1 cellular context compared by ENCODE assay signal in the genomic region with DNA sequence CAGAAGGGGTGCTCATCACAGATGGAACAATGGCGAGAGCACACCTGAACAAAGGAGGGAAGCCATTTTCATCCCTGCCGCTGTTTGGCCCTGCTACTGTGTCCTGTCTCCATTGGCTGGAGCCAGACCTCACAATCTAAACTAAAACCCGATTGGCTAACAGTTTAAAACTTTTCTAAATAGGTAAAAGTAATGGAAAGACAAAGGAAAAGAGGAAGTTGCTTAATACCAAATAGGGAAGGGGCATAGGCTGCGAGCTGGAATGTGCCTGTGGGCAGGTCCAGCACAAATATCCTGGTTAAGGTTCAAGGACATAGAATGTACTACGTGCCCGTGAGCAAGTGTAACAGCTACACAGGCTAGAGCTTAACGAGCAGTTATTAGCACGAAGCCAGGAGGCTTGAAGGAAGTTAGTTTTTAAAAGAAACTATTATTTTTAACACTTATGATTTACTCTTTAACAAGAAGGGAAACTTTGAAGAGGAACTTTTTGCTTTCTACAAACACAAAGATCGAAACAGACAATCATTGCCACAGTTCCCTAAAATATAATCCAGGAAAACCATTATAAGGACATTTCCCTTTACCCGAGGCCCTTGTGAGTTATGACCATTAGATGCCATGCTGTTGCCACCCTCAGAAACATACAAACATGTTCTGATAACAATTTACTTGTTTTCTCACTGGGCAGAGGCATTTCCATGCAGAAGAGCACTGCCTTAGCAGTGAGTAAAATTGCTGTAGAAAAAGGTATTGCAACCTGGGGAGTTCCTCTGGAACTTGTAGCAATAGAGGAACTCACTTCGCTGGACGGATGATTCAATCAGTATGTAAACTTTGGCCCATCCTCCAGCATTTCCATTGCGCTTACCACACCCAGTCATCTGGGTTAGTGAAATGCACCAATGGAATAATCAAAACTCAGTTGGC.
TF ChIP-seq lines count a peak whose summit lies in the region.

No MANE protein-coding gene starts in this region.

TF ChIP-seq in K562, 482 proteins besides CTCF, POLR2A, EP300 and RAD21 (continued from another document and continues in another):
- TF ChIP-seq, protein P1, sequence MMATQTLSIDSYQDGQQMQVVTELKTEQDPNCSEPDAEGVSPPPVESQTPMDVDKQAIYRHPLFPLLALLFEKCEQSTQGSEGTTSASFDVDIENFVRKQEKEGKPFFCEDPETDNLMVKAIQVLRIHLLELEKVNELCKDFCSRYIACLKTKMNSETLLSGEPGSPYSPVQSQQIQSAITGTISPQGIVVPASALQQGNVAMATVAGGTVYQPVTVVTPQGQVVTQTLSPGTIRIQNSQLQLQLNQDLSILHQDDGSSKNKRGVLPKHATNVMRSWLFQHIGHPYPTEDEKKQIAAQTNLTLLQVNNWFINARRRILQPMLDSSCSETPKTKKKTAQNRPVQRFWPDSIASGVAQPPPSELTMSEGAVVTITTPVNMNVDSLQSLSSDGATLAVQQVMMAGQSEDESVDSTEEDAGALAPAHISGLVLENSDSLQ (IDR thresholded peaks at IDR 0.05), result peak; percentile 14; the same call in 1 of the 2 replicates
- TF ChIP-seq CHD1 (IDR thresholded peaks at IDR 0.05; ENCODE audit: low read length) (no peak), CCNT2 (IDR thresholded peaks at IDR 0.05; ENCODE audit: borderline replicate concordance, extremely low read depth, insufficient read length, low read depth, low read length) (no peak), ZNF3 (CRISPR knock-in tag; IDR thresholded peaks at IDR 0.05) (no peak), SUPT5H (IDR thresholded peaks at IDR 0.05) (no peak), RFX7 (CRISPR knock-in tag; IDR thresholded peaks at IDR 0.05) (no peak), SMAD3 (CRISPR knock-in tag; conservative IDR thresholded peaks at IDR 0.05) (no peak), RHOXF2B (CRISPR knock-in tag; conservative IDR thresholded peaks at IDR 0.05) (no peak), KLF6 (CRISPR knock-in tag; IDR thresholded peaks at IDR 0.05; ENCODE audit: borderline replicate concordance) (no peak), GABPA (tag; conservative IDR thresholded peaks at IDR 0.05; ENCODE audit: low read depth) (no peak; the same call in 1 of the 2 replicates), JUN (IDR thresholded peaks at IDR 0.05; ENCODE audit: borderline replicate concordance, low read depth, low read length) (peak; percentile 54; the same call in 1 of the 2 replicates), JUN (CRISPR knock-in tag; IDR thresholded peaks at IDR 0.05; ENCODE audit: borderline replicate concordance) (no peak), ZNF121 (CRISPR knock-in tag; conservative IDR thresholded peaks at IDR 0.05) (no peak), MCM3 (IDR thresholded peaks at IDR 0.05) (no peak), EWSR1 (IDR thresholded peaks at IDR 0.05; ENCODE audit: borderline replicate concordance, low read depth, partially characterized antibody) (no peak), MTA2 (IDR thresholded peaks at IDR 0.05; ENCODE audit: low read depth) (no peak), ZNF583 (CRISPR knock-in tag; IDR thresholded peaks at IDR 0.05) (no peak), ETV6 (IDR thresholded peaks at IDR 0.05; ENCODE audit: borderline replicate concordance in 1 of 2, low read depth in 2 of 2, low read length in 1 of 2) (no peak), ETV6 (CRISPR knock-in tag; IDR thresholded peaks at IDR 0.05; ENCODE audit: borderline replicate concordance) (no peak), POLR3A (IDR thresholded peaks at IDR 0.05; ENCODE audit: borderline replicate concordance, extremely low read depth, insufficient read depth, insufficient read length) (no peak), PCBP2 (IDR thresholded peaks at IDR 0.05; ENCODE audit: low read depth, low read length, poor library complexity, severe bottlenecking) (no peak), FOXJ2 (tag; IDR thresholded peaks at IDR 0.05) (no peak), GABPB2 (CRISPR knock-in tag; conservative IDR thresholded peaks at IDR 0.05) (no peak), ATF7 (IDR thresholded peaks at IDR 0.05) (peak; percentile 76), SMAD4 (CRISPR knock-in tag; conservative IDR thresholded peaks at IDR 0.05) (peak; percentile 62), FOXA3 (CRISPR knock-in tag; conservative IDR thresholded peaks at IDR 0.05 in 1 of 2, IDR thresholded peaks at IDR 0.05 in 1 of 2) (peak in 1 of 2 experiments; percentile 35; a peak in 1 of 4 replicates), ZNF184 (CRISPR knock-in tag; IDR thresholded peaks at IDR 0.05) (no peak), ZNF354B (CRISPR knock-in tag; IDR thresholded peaks at IDR 0.05) (no peak), MED1 (CRISPR knock-in tag; IDR thresholded peaks at IDR 0.05; ENCODE audit: borderline replicate concordance) (no peak), TEAD1 (CRISPR knock-in tag; IDR thresholded peaks at IDR 0.05) (peak in 1 of 2 experiments; percentile 12; a peak in 1 of 4 replicates), ZNF696 (CRISPR knock-in tag; conservative IDR thresholded peaks at IDR 0.05) (no peak), NFIX (CRISPR knock-in tag; IDR thresholded peaks at IDR 0.05; ENCODE audit: low read depth) (no peak), OTX1 (CRISPR knock-in tag; IDR thresholded peaks at IDR 0.05) (no peak), ZC3H8 (IDR thresholded peaks at IDR 0.05) (no peak), TFAM (CRISPR knock-in tag; conservative IDR thresholded peaks at IDR 0.05) (no peak), JUNB (CRISPR knock-in tag; conservative IDR thresholded peaks at IDR 0.05) (no peak), SMARCA5 (IDR thresholded peaks at IDR 0.05) (no peak), TEAD2 (tag; IDR thresholded peaks at IDR 0.05) (no peak), FOS (IDR thresholded peaks at IDR 0.05; ENCODE audit: extremely low read depth, insufficient read length) (no peak), NR2C1 (IDR thresholded peaks at IDR 0.05) (no peak), NR2C1 (tag; IDR thresholded peaks at IDR 0.05) (no peak; the same call in 1 of the 2 replicates), STAT5A (IDR thresholded peaks at IDR 0.05; ENCODE audit: borderline replicate concordance, low read length) (0 out of 2 replicates have a peak, but pooled peaks have one; percentile 11), TAF9B (IDR thresholded peaks at IDR 0.05; ENCODE audit: partially characterized antibody) (no peak)
- TF ChIP-seq, protein P2, sequence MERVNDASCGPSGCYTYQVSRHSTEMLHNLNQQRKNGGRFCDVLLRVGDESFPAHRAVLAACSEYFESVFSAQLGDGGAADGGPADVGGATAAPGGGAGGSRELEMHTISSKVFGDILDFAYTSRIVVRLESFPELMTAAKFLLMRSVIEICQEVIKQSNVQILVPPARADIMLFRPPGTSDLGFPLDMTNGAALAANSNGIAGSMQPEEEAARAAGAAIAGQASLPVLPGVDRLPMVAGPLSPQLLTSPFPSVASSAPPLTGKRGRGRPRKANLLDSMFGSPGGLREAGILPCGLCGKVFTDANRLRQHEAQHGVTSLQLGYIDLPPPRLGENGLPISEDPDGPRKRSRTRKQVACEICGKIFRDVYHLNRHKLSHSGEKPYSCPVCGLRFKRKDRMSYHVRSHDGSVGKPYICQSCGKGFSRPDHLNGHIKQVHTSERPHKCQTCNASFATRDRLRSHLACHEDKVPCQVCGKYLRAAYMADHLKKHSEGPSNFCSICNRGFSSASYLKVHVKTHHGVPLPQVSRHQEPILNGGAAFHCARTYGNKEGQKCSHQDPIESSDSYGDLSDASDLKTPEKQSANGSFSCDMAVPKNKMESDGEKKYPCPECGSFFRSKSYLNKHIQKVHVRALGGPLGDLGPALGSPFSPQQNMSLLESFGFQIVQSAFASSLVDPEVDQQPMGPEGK (CRISPR knock-in tag; IDR thresholded peaks at IDR 0.05; ENCODE audit: borderline replicate concordance), result no peak
- TF ChIP-seq, protein P3, sequence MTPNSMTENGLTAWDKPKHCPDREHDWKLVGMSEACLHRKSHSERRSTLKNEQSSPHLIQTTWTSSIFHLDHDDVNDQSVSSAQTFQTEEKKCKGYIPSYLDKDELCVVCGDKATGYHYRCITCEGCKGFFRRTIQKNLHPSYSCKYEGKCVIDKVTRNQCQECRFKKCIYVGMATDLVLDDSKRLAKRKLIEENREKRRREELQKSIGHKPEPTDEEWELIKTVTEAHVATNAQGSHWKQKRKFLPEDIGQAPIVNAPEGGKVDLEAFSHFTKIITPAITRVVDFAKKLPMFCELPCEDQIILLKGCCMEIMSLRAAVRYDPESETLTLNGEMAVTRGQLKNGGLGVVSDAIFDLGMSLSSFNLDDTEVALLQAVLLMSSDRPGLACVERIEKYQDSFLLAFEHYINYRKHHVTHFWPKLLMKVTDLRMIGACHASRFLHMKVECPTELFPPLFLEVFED (CRISPR knock-in tag; conservative IDR thresholded peaks at IDR 0.05), result no peak
- TF ChIP-seq, protein P4, sequence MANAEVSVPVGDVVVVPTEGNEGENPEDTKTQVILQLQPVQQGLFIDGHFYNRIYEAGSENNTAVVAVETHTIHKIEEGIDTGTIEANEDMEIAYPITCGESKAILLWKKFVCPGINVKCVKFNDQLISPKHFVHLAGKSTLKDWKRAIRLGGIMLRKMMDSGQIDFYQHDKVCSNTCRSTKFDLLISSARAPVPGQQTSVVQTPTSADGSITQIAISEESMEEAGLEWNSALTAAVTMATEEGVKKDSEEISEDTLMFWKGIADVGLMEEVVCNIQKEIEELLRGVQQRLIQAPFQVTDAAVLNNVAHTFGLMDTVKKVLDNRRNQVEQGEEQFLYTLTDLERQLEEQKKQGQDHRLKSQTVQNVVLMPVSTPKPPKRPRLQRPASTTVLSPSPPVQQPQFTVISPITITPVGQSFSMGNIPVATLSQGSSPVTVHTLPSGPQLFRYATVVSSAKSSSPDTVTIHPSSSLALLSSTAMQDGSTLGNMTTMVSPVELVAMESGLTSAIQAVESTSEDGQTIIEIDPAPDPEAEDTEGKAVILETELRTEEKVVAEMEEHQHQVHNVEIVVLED (CRISPR knock-in tag; IDR thresholded peaks at IDR 0.05), result no peak
- TF ChIP-seq, protein P5, sequence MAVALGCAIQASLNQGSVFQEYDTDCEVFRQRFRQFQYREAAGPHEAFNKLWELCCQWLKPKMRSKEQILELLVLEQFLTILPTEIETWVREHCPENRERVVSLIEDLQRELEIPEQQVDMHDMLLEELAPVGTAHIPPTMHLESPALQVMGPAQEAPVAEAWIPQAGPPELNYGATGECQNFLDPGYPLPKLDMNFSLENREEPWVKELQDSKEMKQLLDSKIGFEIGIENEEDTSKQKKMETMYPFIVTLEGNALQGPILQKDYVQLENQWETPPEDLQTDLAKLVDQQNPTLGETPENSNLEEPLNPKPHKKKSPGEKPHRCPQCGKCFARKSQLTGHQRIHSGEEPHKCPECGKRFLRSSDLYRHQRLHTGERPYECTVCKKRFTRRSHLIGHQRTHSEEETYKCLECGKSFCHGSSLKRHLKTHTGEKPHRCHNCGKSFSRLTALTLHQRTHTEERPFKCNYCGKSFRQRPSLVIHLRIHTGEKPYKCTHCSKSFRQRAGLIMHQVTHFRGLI (CRISPR knock-in tag; IDR thresholded peaks at IDR 0.05), result 0 out of 2 replicates have a peak, but pooled peaks have one; percentile 27
- TF ChIP-seq, protein P6, sequence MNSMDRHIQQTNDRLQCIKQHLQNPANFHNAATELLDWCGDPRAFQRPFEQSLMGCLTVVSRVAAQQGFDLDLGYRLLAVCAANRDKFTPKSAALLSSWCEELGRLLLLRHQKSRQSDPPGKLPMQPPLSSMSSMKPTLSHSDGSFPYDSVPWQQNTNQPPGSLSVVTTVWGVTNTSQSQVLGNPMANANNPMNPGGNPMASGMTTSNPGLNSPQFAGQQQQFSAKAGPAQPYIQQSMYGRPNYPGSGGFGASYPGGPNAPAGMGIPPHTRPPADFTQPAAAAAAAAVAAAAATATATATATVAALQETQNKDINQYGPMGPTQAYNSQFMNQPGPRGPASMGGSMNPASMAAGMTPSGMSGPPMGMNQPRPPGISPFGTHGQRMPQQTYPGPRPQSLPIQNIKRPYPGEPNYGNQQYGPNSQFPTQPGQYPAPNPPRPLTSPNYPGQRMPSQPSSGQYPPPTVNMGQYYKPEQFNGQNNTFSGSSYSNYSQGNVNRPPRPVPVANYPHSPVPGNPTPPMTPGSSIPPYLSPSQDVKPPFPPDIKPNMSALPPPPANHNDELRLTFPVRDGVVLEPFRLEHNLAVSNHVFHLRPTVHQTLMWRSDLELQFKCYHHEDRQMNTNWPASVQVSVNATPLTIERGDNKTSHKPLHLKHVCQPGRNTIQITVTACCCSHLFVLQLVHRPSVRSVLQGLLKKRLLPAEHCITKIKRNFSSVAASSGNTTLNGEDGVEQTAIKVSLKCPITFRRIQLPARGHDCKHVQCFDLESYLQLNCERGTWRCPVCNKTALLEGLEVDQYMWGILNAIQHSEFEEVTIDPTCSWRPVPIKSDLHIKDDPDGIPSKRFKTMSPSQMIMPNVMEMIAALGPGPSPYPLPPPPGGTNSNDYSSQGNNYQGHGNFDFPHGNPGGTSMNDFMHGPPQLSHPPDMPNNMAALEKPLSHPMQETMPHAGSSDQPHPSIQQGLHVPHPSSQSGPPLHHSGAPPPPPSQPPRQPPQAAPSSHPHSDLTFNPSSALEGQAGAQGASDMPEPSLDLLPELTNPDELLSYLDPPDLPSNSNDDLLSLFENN (IDR thresholded peaks at IDR 0.05; ENCODE audit: low read depth in 2 of 2, low read length in 2 of 2), result no peak
- TF ChIP-seq, protein P7, sequence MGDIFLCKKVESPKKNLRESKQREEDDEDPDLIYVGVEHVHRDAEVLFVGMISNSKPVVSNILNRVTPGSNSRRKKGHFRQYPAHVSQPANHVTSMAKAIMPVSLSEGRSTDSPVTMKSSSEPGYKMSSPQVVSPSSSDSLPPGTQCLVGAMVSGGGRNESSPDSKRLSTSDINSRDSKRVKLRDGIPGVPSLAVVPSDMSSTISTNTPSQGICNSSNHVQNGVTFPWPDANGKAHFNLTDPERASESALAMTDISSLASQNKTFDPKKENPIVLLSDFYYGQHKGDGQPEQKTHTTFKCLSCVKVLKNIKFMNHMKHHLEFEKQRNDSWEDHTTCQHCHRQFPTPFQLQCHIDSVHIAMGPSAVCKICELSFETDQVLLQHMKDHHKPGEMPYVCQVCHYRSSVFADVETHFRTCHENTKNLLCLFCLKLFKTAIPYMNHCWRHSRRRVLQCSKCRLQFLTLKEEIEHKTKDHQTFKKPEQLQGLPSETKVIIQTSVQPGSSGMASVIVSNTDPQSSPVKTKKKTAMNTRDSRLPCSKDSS (IDR thresholded peaks at IDR 0.05; ENCODE audit: low read depth, partially characterized antibody), result no peak
- TF ChIP-seq, protein P8, sequence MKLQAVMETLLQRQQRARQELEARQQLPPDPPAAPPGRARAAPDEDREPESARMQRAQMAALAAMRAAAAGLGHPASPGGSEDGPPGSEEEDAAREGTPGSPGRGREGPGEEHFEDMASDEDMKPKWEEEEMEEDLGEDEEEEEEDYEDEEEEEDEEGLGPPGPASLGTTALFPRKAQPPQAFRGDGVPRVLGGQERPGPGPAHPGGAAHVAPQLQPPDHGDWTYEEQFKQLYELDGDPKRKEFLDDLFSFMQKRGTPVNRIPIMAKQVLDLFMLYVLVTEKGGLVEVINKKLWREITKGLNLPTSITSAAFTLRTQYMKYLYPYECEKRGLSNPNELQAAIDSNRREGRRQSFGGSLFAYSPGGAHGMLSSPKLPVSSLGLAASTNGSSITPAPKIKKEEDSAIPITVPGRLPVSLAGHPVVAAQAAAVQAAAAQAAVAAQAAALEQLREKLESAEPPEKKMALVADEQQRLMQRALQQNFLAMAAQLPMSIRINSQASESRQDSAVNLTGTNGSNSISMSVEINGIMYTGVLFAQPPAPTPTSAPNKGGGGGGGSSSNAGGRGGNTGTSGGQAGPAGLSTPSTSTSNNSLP (IDR thresholded peaks at IDR 0.05; ENCODE audit: borderline replicate concordance, low read depth, low read length), result peak; percentile 41; the same call in 1 of the 2 replicates
- TF ChIP-seq, protein P9, sequence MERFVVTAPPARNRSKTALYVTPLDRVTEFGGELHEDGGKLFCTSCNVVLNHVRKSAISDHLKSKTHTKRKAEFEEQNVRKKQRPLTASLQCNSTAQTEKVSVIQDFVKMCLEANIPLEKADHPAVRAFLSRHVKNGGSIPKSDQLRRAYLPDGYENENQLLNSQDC (CRISPR knock-in tag; IDR thresholded peaks at IDR 0.05), result no peak
